26 cellular contexts compared by ENCODE assay signal in genomic region chr2:10242998-10243925, GRCh38. TPM values are rescaled to one million over a fixed set of nuclear protein-coding genes. Genes with fewer than 3 reads are reported as not detected.
DNase-seq lines count a peak whose midpoint lies in the region; ATAC-seq and TF ChIP-seq lines count a peak whose summit lies in the region.
"Had no signal": no experiment of that assay in that cellular context is flagged by ENCODE, and none has a peak within 500 bp of the region (broad histone marks: within the 10 kb centered on the region; RNA-seq: fewer than 3 reads in every experiment).

No MANE protein-coding gene starts in this region.

- H3K27ac ChIP-seq in A673 (ENCODE audit: low read depth, low read length, poor library complexity, severe bottlenecking) (no peak overlapping the region), osteoblast (ENCODE audit: low read depth, low read length) (no peak overlapping the region), esophagus muscularis mucosa (replicated peaks in 1 of 4) (no peak overlapping the region)
- H3K27ac ChIP-seq: C4-2B, dorsolateral prefrontal cortex, gastrocnemius medialis, neural progenitor cell, tibial artery had no signal

- no peak for TF ChIP-seq CTCF in A673 (conservative IDR thresholded peaks at IDR 0.05; ENCODE audit: low read depth, low read length)
- TF ChIP-seq CTCF in CD14-positive monocyte (IDR thresholded peaks at IDR 0.05) = no peak
- no peak for TF ChIP-seq CTCF in osteoblast (IDR thresholded peaks at IDR 0.05; ENCODE audit: extremely low read depth, low read depth, low read length)
- TF ChIP-seq CTCF in esophagus muscularis mucosa (IDR thresholded peaks at IDR 0.05) = no peak

- WGBS in esophagus muscularis mucosa = 93% methylated on average over 24 of the region's 28 CpGs

- H3K4me3 ChIP-seq in A673 (ENCODE audit: low read depth, low read length, poor library complexity, severe bottlenecking) = no peak overlapping the region
- no peak overlapping the region for H3K4me3 ChIP-seq in osteoblast (ENCODE audit: insufficient read depth, low read length)
- no peak overlapping the region for H3K4me3 ChIP-seq in esophagus muscularis mucosa
- H3K4me3 ChIP-seq: dorsolateral prefrontal cortex, gastrocnemius medialis, HAP-1, neural progenitor cell, tibial artery had no signal

- H3K4me3 Mint-ChIP-seq in CD14-positive monocyte = peak overlapping the region in 1 of 2 donors; percentile 16
- H3K4me3 Mint-ChIP-seq: activated CD8-positive, alpha-beta T cell treated with anti-CD3 and anti-CD28 coated beads, Interleukin-2, amount 10 ng/mL, durations not matched to agents 7 days and 5 days; memory B cell; neural progenitor cell had no signal

- H4K20me1 ChIP-seq in osteoblast (ENCODE audit: insufficient read depth, low read length) = no peaks in the 10 kb centered on the region

- peaks cover 4% of the 10 kb centered on the region for H3K27me3 ChIP-seq in A673 (replicated peaks; ENCODE audit: insufficient read depth, low read depth, low read length, poor library complexity)
- H3K27me3 ChIP-seq in osteoblast (ENCODE audit: insufficient read depth, low read length) = peaks cover 7% of the 10 kb centered on the region
- H3K27me3 ChIP-seq in esophagus muscularis mucosa = peaks cover 0 to 5% (median 0%) of the 10 kb centered on the region in 4 donors
- H3K27me3 ChIP-seq: dorsolateral prefrontal cortex, gastrocnemius medialis, neural progenitor cell had no signal

- POLR2A ChIA-PET in A673 (lab: Charles Lee; ENCODE audit: low non-redundant PET) = interaction anchor here (0.7 kb wide), 1 partner anchor 31 kb away, joined by 3 read pairs; no protein-coding TSS in a partner anchor

- H3K9me3 ChIP-seq in A673 (ENCODE audit: low read depth, low read length, poor library complexity, severe bottlenecking) (no peaks in the 10 kb centered on the region), osteoblast (ENCODE audit: low read depth, low read length) (no peaks in the 10 kb centered on the region), esophagus muscularis mucosa (no peaks in the 10 kb centered on the region)
- H3K9me3 ChIP-seq: gastrocnemius medialis, HAP-1, tibial artery had no signal

- peaks cover 0 to 3% of the 10 kb centered on the region in 2 donors for H3K36me3 Mint-ChIP-seq in CD14-positive monocyte
- H3K36me3 Mint-ChIP-seq: memory B cell, neural progenitor cell had no signal

- TF ChIP-seq POLR2A in esophagus muscularis mucosa (IDR thresholded peaks at IDR 0.05; ENCODE audit: low read depth) = no peak

- ATAC-seq in GM18502 (IDR thresholded peaks at IDR 0.05; ENCODE audit: poor library complexity, unreplicated experiment) = no peak
- ATAC-seq: activated CD8-positive, alpha-beta T cell treated with anti-CD3 and anti-CD28 coated beads, Interleukin-2, amount 10 ng/mL, durations not matched to agents 7 days and 5 days; gastrocnemius medialis had no signal

- H3K36me3 ChIP-seq in A673 (ENCODE audit: insufficient read depth, low read length, poor library complexity, severe bottlenecking) (no peaks in the 10 kb centered on the region), osteoblast (ENCODE audit: insufficient read depth, low read length) (no peaks in the 10 kb centered on the region), esophagus muscularis mucosa (no peaks in the 10 kb centered on the region)
- H3K36me3 ChIP-seq: gastrocnemius medialis, HAP-1, neural progenitor cell, tibial artery had no signal

- no peak overlapping the region for H3K27ac Mint-ChIP-seq in CD14-positive monocyte
- H3K27ac Mint-ChIP-seq: activated CD8-positive, alpha-beta T cell treated with anti-CD3 and anti-CD28 coated beads, Interleukin-2, amount 10 ng/mL, durations not matched to agents 7 days and 5 days; activated T-helper 2 cell treated with anti-CD3 and anti-CD28 coated beads, Interferon-gamma antibody, Interleukin-2, Interleukin-4, amounts not matched to agents 10 μg/mL and 5 μg/mL and 100 μg/mL, durations not matched to agents 14 hours and 24 hours and 36 hours; memory B cell; neural progenitor cell had no signal

- intact Hi-C loops in A673 (cut with micrococcal nuclease; ENCODE audit: unreplicated experiment) (no loop called here), CD14-positive monocyte (cut with micrococcal nuclease) (no loop called here), esophagus muscularis mucosa (cut with DNase I) (no loop called here)

- no peaks in the 10 kb centered on the region for H3K79me2 ChIP-seq in osteoblast (ENCODE audit: insufficient read depth, low read length)

- DNase-seq in A673 (ENCODE audit: low spot score) (peak; percentile 17), CD14-positive monocyte (ENCODE audit: low spot score) (peak; percentile 43), fibroblast of peridontal ligament (ENCODE audit: extremely low read depth) (peak; percentile 4), osteoblast (ENCODE audit: insufficient read length, low spot score, missing footprints) (peak; percentile 75), AG08396 (ENCODE audit: low spot score) (no peak), esophagus muscularis mucosa (ENCODE audit: extremely low spot score) (no peak)
- DNase-seq: activated CD8-positive, alpha-beta T cell treated with anti-CD3 and anti-CD28 coated beads, Interleukin-2, amount 10 ng/mL, durations not matched to agents 7 days and 5 days; activated T-cell treated with anti-CD3 and anti-CD28 coated beads for 4 hours; central memory CD4-positive, alpha-beta T cell; MM.1S; NCI-H2029; NCI-H2227 treated with DMSO at 0.1 percent for 48 hours; NCI-H69; right cardiac atrium; SIG-M5; stimulated activated CD4-positive, alpha-beta T cell treated with anti-CD3 and anti-CD28 coated beads, Interleukin-4, amount 100 ng/mL, for 1 hour; SW 1271 had no signal

- no peak overlapping the region for H2AFZ ChIP-seq in osteoblast (ENCODE audit: low read length)
- H2AFZ ChIP-seq: neural progenitor cell had no signal

- BruUV-seq in A673 (replicated peaks; lab: Mats Ljungman, UMichigan) = no TSS peak

- H3K27me3 Mint-ChIP-seq in CD14-positive monocyte (ENCODE audit: low read depth in 3 of 3) = peaks cover 3 to 15% (median 3%) of the 10 kb centered on the region in 3 donors
- H3K27me3 Mint-ChIP-seq: memory B cell had no signal

- H3K4me1 Mint-ChIP-seq in CD14-positive monocyte = peaks cover 9% of the 10 kb centered on the region
- H3K4me1 Mint-ChIP-seq: memory B cell had no signal

- no peak overlapping the region for H3K4me2 ChIP-seq in osteoblast (ENCODE audit: insufficient read depth, low read length)
- H3K4me2 ChIP-seq: neural progenitor cell had no signal

- no peaks in the 10 kb centered on the region for H3K4me1 ChIP-seq in A673 (ENCODE audit: insufficient read depth, low read length, poor library complexity, severe bottlenecking)
- H3K4me1 ChIP-seq in osteoblast (ENCODE audit: insufficient read depth, low read length) = no peaks in the 10 kb centered on the region
- H3K4me1 ChIP-seq in esophagus muscularis mucosa = peaks cover 0 to under 1% (median 0%) of the 10 kb centered on the region in 4 donors
- H3K4me1 ChIP-seq: gastrocnemius medialis, HAP-1, tibial artery had no signal

- CTCF ChIA-PET in A673 (lab: Charles Lee) = no interaction called here

- peaks cover 0 to 2% (median 0%) of the 10 kb centered on the region in 7 donors for H3K9me3 Mint-ChIP-seq in CD14-positive monocyte
- H3K9me3 Mint-ChIP-seq: activated T-helper 2 cell treated with anti-CD3 and anti-CD28 coated beads, Interferon-gamma antibody, Interleukin-2, Interleukin-4, amounts not matched to agents 10 μg/mL and 5 μg/mL and 100 μg/mL, durations not matched to agents 14 hours and 24 hours and 36 hours; memory B cell; neural progenitor cell had no signal

- no peak for TF ChIP-seq EP300 in esophagus muscularis mucosa (IDR thresholded peaks at IDR 0.05)

RNA-seq across cellular contexts. Expression of gene HPCAL1, which starts 59.4 kb away (rescaled TPM):
- 9.7 and 10.6 TPM in 2 replicates for total RNA-seq in A673 (2021)
- 10 to 100 TPM; 98.0 to 99.5 TPM for polyA plus RNA-seq in CD14-positive monocyte
- total RNA-seq in osteoblast = 47.1 and 57.2 TPM in 2 replicates
- total RNA-seq in esophagus muscularis mucosa = 10 to 100 TPM; 34.5 to 54.2 (median 41.3) TPM

Comparison
In these comparisons a context has a peak if more than half of its experiments do, and no peak if none do; other contexts are left out.
1. DNase-seq: peak in A673 (single experiment), CD14-positive monocyte (single experiment), fibroblast of peridontal ligament (single experiment) and osteoblast (single experiment); none in AG08396 (single experiment) and esophagus muscularis mucosa (single experiment).